Comparison of ENCODE assay signal across 11 cellular contexts in genomic region chr18:64100136-64100922, GRCh38. TPM values are rescaled to one million over a fixed set of nuclear protein-coding genes. Genes with fewer than 3 reads are reported as not detected.
DNase-seq lines count a peak whose midpoint lies in the region; ATAC-seq and TF ChIP-seq lines count a peak whose summit lies in the region.
"Had no signal": no experiment of that assay in that cellular context is flagged by ENCODE, and none has a peak within 500 bp of the region (broad histone marks: within the 10 kb centered on the region; RNA-seq: fewer than 3 reads in every experiment).

No MANE protein-coding gene starts in this region.

- H3K4me1 Mint-ChIP-seq in activated CD8-positive, alpha-beta T cell treated with anti-CD3 and anti-CD28 coated beads, Interleukin-2, amount 10 ng/mL, durations not matched to agents 7 days and 5 days (ENCODE audit: low read depth): no peaks in the 10 kb centered on the region

- peak overlapping the region; percentile 63 for H3K4me3 ChIP-seq in OCI-LY3 (ENCODE audit: low read length)

- H3K27me3 ChIP-seq in OCI-LY3 (ENCODE audit: low read depth, low read length): no peaks in the 10 kb centered on the region

- H3K27ac ChIP-seq in OCI-LY3 (ENCODE audit: low read length): peak overlapping the region; percentile 46

- H3K27ac Mint-ChIP-seq in activated CD8-positive, alpha-beta T cell treated with anti-CD3 and anti-CD28 coated beads, Interleukin-2, amount 10 ng/mL, durations not matched to agents 7 days and 5 days: no peak overlapping the region

- H4K20me1 ChIP-seq in OCI-LY3 (ENCODE audit: insufficient read depth, low read length): no peaks in the 10 kb centered on the region

- H3K4me2 ChIP-seq in OCI-LY3 (ENCODE audit: low read length): peak overlapping the region; percentile 77

- H3K36me3 ChIP-seq in OCI-LY3 (replicated peaks; ENCODE audit: low read depth, low read length): no peaks in the 10 kb centered on the region

- H3K9me3 ChIP-seq in OCI-LY3 (ENCODE audit: insufficient read depth, low read length): no peaks in the 10 kb centered on the region

- CTCF ChIA-PET in activated CD8-positive, alpha-beta T cell treated with anti-CD3 and anti-CD28 coated beads, Interleukin-2, amount 10 ng/mL, durations not matched to agents 7 days and 5 days (lab: Charles Lee): no interaction called here

- peak overlapping the region; percentile 62 for H2AFZ ChIP-seq in OCI-LY3 (ENCODE audit: low read depth, low read length)

- H3K4me3 Mint-ChIP-seq in activated CD8-positive, alpha-beta T cell treated with anti-CD3 and anti-CD28 coated beads, Interleukin-2, amount 10 ng/mL, durations not matched to agents 7 days and 5 days: no peak overlapping the region

- peaks cover 2% of the 10 kb centered on the region for H3K27me3 Mint-ChIP-seq in activated CD8-positive, alpha-beta T cell treated with anti-CD3 and anti-CD28 coated beads, Interleukin-2, amount 10 ng/mL, durations not matched to agents 7 days and 5 days (ENCODE audit: low read depth)

- POLR2A ChIA-PET in activated CD8-positive, alpha-beta T cell treated with anti-CD3 and anti-CD28 coated beads, Interleukin-2, amount 10 ng/mL, durations not matched to agents 7 days and 5 days (lab: Charles Lee): no interaction called here

- peaks cover 39% of the 10 kb centered on the region for H3K4me1 ChIP-seq in OCI-LY3 (ENCODE audit: low read length)

- H3K9ac ChIP-seq in OCI-LY3 (ENCODE audit: low read length): peak overlapping the region; percentile 26

- H3K36me3 Mint-ChIP-seq in activated CD8-positive, alpha-beta T cell treated with anti-CD3 and anti-CD28 coated beads, Interleukin-2, amount 10 ng/mL, durations not matched to agents 7 days and 5 days (ENCODE audit: low read depth): no peaks in the 10 kb centered on the region

- H3K9me3 Mint-ChIP-seq in activated CD8-positive, alpha-beta T cell treated with anti-CD3 and anti-CD28 coated beads, Interleukin-2, amount 10 ng/mL, durations not matched to agents 7 days and 5 days (ENCODE audit: insufficient read depth): no peaks in the 10 kb centered on the region

- ATAC-seq in GM18502 (IDR thresholded peaks at IDR 0.05; ENCODE audit: poor library complexity, unreplicated experiment) (peak; percentile 66), GM21447 (IDR thresholded peaks at IDR 0.05; ENCODE audit: unreplicated experiment) (peak; percentile 57), HG03342 (IDR thresholded peaks at IDR 0.05; ENCODE audit: unreplicated experiment) (peak; percentile 55)
- ATAC-seq in activated CD8-positive, alpha-beta T cell treated with anti-CD3 and anti-CD28 coated beads, Interleukin-2, amount 10 ng/mL, durations not matched to agents 7 days and 5 days: no peak

- DNase-seq in NOMO-1 treated with dmso at 0.1 percent for 144 hours (lab: John Stamatoyannopoulos, UW; ENCODE audit: unreplicated experiment) (no peak), HT-29 (ENCODE audit: low spot score) (no peak)
- no peak for DNase-seq in effector CD4-positive, alpha-beta T cell
- DNase-seq in activated CD8-positive, alpha-beta T cell treated with anti-CD3 and anti-CD28 coated beads, Interleukin-2, amount 10 ng/mL, durations not matched to agents 7 days and 5 days: no peak

- TF ChIP-seq CTCF in OCI-LY3 (IDR thresholded peaks at IDR 0.05; ENCODE audit: low read depth, low read length): 0 out of 2 replicates have a peak, but pooled peaks have one; percentile 5

- no peaks in the 10 kb centered on the region for H3K79me2 ChIP-seq in OCI-LY3 (ENCODE audit: low read length)

RNA-seq across cellular contexts. Expression of gene LINC00305, which starts 48.6 kb away (rescaled TPM):
- not detected in 2 replicates for total RNA-seq in HT-29 (2014; rRNA removed; shearing (Covaris generic))
- total RNA-seq in activated CD8-positive, alpha-beta T cell treated with anti-CD3 and anti-CD28 coated beads, Interleukin-2, amount 10 ng/mL, durations not matched to agents 7 days and 5 days: not detected
- total RNA-seq: astrocyte, MCF 10A, myocyte had no signal
